Comparison of ENCODE assay signal across 8 cellular contexts in the genomic region with DNA sequence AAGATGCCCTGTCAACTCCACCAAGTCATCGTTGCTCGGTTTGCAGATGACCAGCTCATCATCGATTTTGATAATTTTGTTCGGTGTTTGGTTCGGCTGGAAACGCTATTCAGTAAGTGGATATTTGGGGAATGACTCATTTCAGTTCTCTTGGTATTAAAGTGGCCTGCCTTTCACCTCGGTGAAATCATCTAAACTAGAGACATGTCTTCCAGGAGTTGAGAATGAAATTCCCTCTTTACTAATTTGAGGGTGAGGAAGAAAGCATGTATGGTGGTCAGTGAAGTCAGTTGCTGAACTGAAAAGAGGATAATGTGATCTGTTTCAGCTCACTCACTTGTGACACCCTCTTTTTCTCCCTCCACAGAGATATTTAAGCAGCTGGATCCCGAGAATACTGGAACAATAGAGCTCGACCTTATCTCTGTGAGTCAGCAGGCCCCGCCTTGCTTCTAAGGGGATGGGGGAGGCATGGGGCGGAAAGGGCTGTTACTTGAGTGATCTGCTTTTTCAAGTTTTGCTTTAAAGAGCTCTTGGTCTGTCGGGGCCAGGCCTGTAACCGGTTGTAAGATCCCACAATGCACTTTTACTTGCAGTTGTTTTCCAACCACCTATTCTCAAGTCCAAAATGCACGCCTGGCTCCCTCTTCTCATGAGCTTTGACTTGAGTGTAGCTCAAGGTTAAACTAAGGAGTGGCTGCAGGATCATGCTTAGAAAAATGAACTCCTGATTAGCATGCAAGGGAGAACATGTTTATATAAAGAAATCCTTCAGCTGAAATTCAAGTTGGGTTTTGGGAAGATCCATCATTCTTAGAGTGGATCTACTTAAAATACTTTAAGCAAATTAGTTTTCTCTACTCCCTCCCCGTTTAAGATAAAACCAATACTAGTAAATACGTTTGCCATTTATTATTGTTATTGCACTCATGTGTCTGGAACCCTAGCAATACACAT. TPM values are rescaled to one million over a fixed set of nuclear protein-coding genes. Genes with fewer than 3 reads are reported as not detected.
DNase-seq lines count a peak whose midpoint lies in the region; ATAC-seq and TF ChIP-seq lines count a peak whose summit lies in the region.

No MANE protein-coding gene starts in this region.

- no peak for TF ChIP-seq POLR2A in gastrocnemius medialis (IDR thresholded peaks at IDR 0.05)

- H3K4me3 Mint-ChIP-seq in CD4-positive, alpha-beta memory T cell: no peak overlapping the region
- H3K4me3 Mint-ChIP-seq in activated naive CD8-positive, alpha-beta T cell treated with anti-CD3 and anti-CD28 coated beads for 36 hours: no peak overlapping the region

- H3K27me3 ChIP-seq in CD4-positive, alpha-beta memory T cell (ENCODE audit: insufficient read depth, low read length): no peaks in the 10 kb centered on the region
- no peaks in the 10 kb centered on the region for H3K27me3 ChIP-seq in gastrocnemius medialis

- no peak overlapping the region for H3K27ac ChIP-seq in CD4-positive, alpha-beta memory T cell (ENCODE audit: low read depth, low read length)
- peak overlapping the region; percentile 38 to 62 (median 54) for H3K27ac ChIP-seq in gastrocnemius medialis

- intact Hi-C loops in CD4-positive, alpha-beta memory T cell (cut with micrococcal nuclease): no loop called here
- intact Hi-C loops in left cardiac atrium (cut with DNase I): no loop called here
- intact Hi-C loops in gastrocnemius medialis (cut with DNase I; ENCODE audit: low total_unique reads): no loop called here

- H3K36me3 Mint-ChIP-seq in CD4-positive, alpha-beta memory T cell: peaks cover 53 to 78% of the 10 kb centered on the region in 2 donors
- peaks cover 17% of the 10 kb centered on the region for H3K36me3 Mint-ChIP-seq in activated naive CD8-positive, alpha-beta T cell treated with anti-CD3 and anti-CD28 coated beads for 36 hours

- H3K36me3 ChIP-seq in CD4-positive, alpha-beta memory T cell (ENCODE audit: insufficient read depth, low read length): peaks cover 69% of the 10 kb centered on the region
- H3K36me3 ChIP-seq in gastrocnemius medialis: peaks cover 0 to 79% of the 10 kb centered on the region in 2 donors

- in situ Hi-C loops in gastrocnemius medialis (cut with MboI; ENCODE audit: low sequenced_read_pairs in 4 of 4): no loop called here

- TF ChIP-seq CTCF in gastrocnemius medialis (IDR thresholded peaks at IDR 0.05 in 4 of 5, conservative IDR thresholded peaks at IDR 0.05 in 1 of 5): no peak

- peaks cover 0 to 2% (median 0%) of the 10 kb centered on the region in 8 donors for H3K9me3 Mint-ChIP-seq in CD4-positive, alpha-beta memory T cell
- H3K9me3 Mint-ChIP-seq in activated naive CD8-positive, alpha-beta T cell treated with anti-CD3 and anti-CD28 coated beads for 36 hours: no peaks in the 10 kb centered on the region

- H3K4me3 ChIP-seq in CD4-positive, alpha-beta memory T cell (ENCODE audit: low read length in 2 of 2): no peak overlapping the region
- no peak overlapping the region for H3K4me3 ChIP-seq in gastrocnemius medialis

- H3K27ac Mint-ChIP-seq in CD4-positive, alpha-beta memory T cell: peak overlapping the region; percentile 43 to 82 (median 60)
- H3K27ac Mint-ChIP-seq in activated naive CD8-positive, alpha-beta T cell treated with anti-CD3 and anti-CD28 coated beads for 36 hours: peak overlapping the region; percentile 52

- H3K4me1 ChIP-seq in CD4-positive, alpha-beta memory T cell (ENCODE audit: insufficient read depth, low read length): peaks cover 15% of the 10 kb centered on the region
- H3K4me1 ChIP-seq in gastrocnemius medialis: peaks cover 6 to 15% of the 10 kb centered on the region in 2 donors

- ATAC-seq in left cardiac atrium: peak; percentile 81 to 90
- ATAC-seq in gastrocnemius medialis: peak; percentile 32 to 67
- ATAC-seq in HG03095 (IDR thresholded peaks at IDR 0.05; ENCODE audit: unreplicated experiment): no peak
- no peak for ATAC-seq in HG03521 (IDR thresholded peaks at IDR 0.05; ENCODE audit: unreplicated experiment)

- POLR2A ChIA-PET in CD4-positive, alpha-beta memory T cell (lab: Charles Lee; ENCODE audit: partially characterized antibody): interaction anchor here (0.6 to 1.4 kb wide), 5 partner anchors 17 to 624 kb away, joined by 3 to 4 read pairs (median 3); a partner anchor contains a TSS

- peaks cover 15 to 34% (median 22%) of the 10 kb centered on the region in 4 donors for H3K4me1 Mint-ChIP-seq in CD4-positive, alpha-beta memory T cell
- H3K4me1 Mint-ChIP-seq in activated naive CD8-positive, alpha-beta T cell treated with anti-CD3 and anti-CD28 coated beads for 36 hours: peaks cover 25% of the 10 kb centered on the region

- H3K27me3 Mint-ChIP-seq in CD4-positive, alpha-beta memory T cell: no peaks in the 10 kb centered on the region
- H3K27me3 Mint-ChIP-seq in activated naive CD8-positive, alpha-beta T cell treated with anti-CD3 and anti-CD28 coated beads for 36 hours: no peaks in the 10 kb centered on the region

- H3K9me3 ChIP-seq in CD4-positive, alpha-beta memory T cell (ENCODE audit: control insufficient read depth in 1 of 2, low read length in 2 of 2): no peaks in the 10 kb centered on the region
- no peaks in the 10 kb centered on the region for H3K9me3 ChIP-seq in gastrocnemius medialis

- DNase-seq in CD4-positive, alpha-beta memory T cell: no peak
- DNase-seq in HPDE6-E6E7 (ENCODE audit: extremely low spot score) (peak; percentile 73), left cardiac atrium (peak; percentile 69), gastrocnemius medialis (no peak), 8988T (no peak)
- DNase-seq in activated naive CD8-positive, alpha-beta T cell treated with anti-CD3 and anti-CD28 coated beads for 36 hours: no peak

- CTCF ChIA-PET in CD4-positive, alpha-beta memory T cell (lab: Charles Lee; ENCODE audit: partially characterized antibody): interaction anchor here (1.1 to 3.7 kb wide), 2 partner anchors 23 to 76 kb away, joined by 3 to 23 read pairs; no protein-coding TSS in a partner anchor

RNA-seq across cellular contexts. Expression of a gene that starts 59.8 kb away (rescaled TPM):
- 100 to 1,000 TPM; 178 to 180 TPM for total RNA-seq in CD4-positive, alpha-beta memory T cell
- polyA plus RNA-seq in CD4-positive, alpha-beta memory T cell: 100 to 1,000 TPM; 146 to 231 TPM
- total RNA-seq in activated naive CD8-positive, alpha-beta T cell treated with anti-CD3 and anti-CD28 coated beads for 36 hours: 10 to 100 TPM; 23.6 to 24.3 TPM
- total RNA-seq in left cardiac atrium (100 to 1,000 TPM in 1 of 2 donors, 10 to 100 TPM in 1; 89.1 to 107 TPM), gastrocnemius medialis (100 to 1,000 TPM in 2 of 4 donors, 10 to 100 TPM in 2; 42.6 to 141 (median 89.4) TPM)

Comparison
In these comparisons a context has a peak if more than half of its experiments do, and no peak if none do; other contexts are left out.
1. DNase-seq: peak in HPDE6-E6E7 (single experiment) and left cardiac atrium (single experiment); none in CD4-positive, alpha-beta memory T cell (0 of 5), activated naive CD8-positive, alpha-beta T cell treated with anti-CD3 and anti-CD28 coated beads for 36 hours (single experiment), gastrocnemius medialis (0 of 2) and 8988T (single experiment).
2. ATAC-seq: peak in left cardiac atrium (2 of 2) and gastrocnemius medialis (2 of 2); none in HG03095 (single experiment) and HG03521 (single experiment).